Comparison of ENCODE assay signal across 14 cellular contexts in genomic region chr9:131606896-131607567, GRCh38.
DNase-seq lines count a peak whose midpoint lies in the region; ATAC-seq and TF ChIP-seq lines count a peak whose summit lies in the region.
"Had no signal": no experiment of that assay in that cellular context is flagged by ENCODE, and none has a peak within 500 bp of the region (broad histone marks: within the 10 kb centered on the region; RNA-seq: fewer than 3 reads in every experiment).

No MANE protein-coding gene starts in this region.

- H3K79me1 ChIP-seq in mesendoderm (ENCODE audit: low read length), result no peaks in the 10 kb centered on the region

- H3K4me1 Mint-ChIP-seq in type B pancreatic cell (ENCODE audit: unreplicated experiment), result peaks cover 21% of the 10 kb centered on the region
- H3K4me1 Mint-ChIP-seq: activated CD8-positive, alpha-beta memory T cell treated with anti-CD3 and anti-CD28 coated beads, Interleukin-2, amount 10 ng/mL, durations not matched to agents 7 days and 5 days had no signal

- no peak overlapping the region for H2AK5ac ChIP-seq in mesendoderm (ENCODE audit: low read length)

- H2BK15ac ChIP-seq in mesendoderm (replicated peaks; ENCODE audit: low read depth), result no peak overlapping the region

- peaks cover 15% of the 10 kb centered on the region for H3K36me3 Mint-ChIP-seq in type B pancreatic cell

- H3K9me3 Mint-ChIP-seq in type B pancreatic cell, result no peaks in the 10 kb centered on the region

- no peak overlapping the region for H2BK120ac ChIP-seq in mesendoderm (ENCODE audit: low read depth, low read length)

- no peak for TF ChIP-seq POLR2A in breast epithelium (IDR thresholded peaks at IDR 0.05)
- no peak for TF ChIP-seq POLR2A in suprapubic skin (IDR thresholded peaks at IDR 0.05)

- H3K56ac ChIP-seq in mesendoderm (ENCODE audit: low read length), result no peak overlapping the region

- no peaks in the 10 kb centered on the region for H3K27me3 ChIP-seq in cardiac muscle cell
- H3K27me3 ChIP-seq in breast epithelium, result no peaks in the 10 kb centered on the region
- no peaks in the 10 kb centered on the region for H3K27me3 ChIP-seq in mesendoderm (ENCODE audit: insufficient read depth, low read length, poor library complexity)
- no peaks in the 10 kb centered on the region for H3K27me3 ChIP-seq in suprapubic skin
- H3K27me3 ChIP-seq: testis had no signal

- H3K4me1 ChIP-seq in cardiac muscle cell (ENCODE audit: low read depth) (peaks cover 33% of the 10 kb centered on the region), breast epithelium (peaks cover 5 to 15% of the 10 kb centered on the region in 2 donors), mesendoderm (ENCODE audit: control insufficient read depth, low read depth, low read length) (peaks cover 10% of the 10 kb centered on the region), suprapubic skin (peaks cover 37% of the 10 kb centered on the region)

- no peak overlapping the region for H3K4ac ChIP-seq in mesendoderm (ENCODE audit: low read depth, low read length)

- no peak overlapping the region for H4K8ac ChIP-seq in mesendoderm (ENCODE audit: low read depth, low read length)

- no peak overlapping the region for H2BK5ac ChIP-seq in mesendoderm (ENCODE audit: low read length)

- no peak overlapping the region for H3K18ac ChIP-seq in mesendoderm (ENCODE audit: low read length)

- H3K9me3 ChIP-seq in cardiac muscle cell (ENCODE audit: low read depth) (no peaks in the 10 kb centered on the region), breast epithelium (no peaks in the 10 kb centered on the region), suprapubic skin (no peaks in the 10 kb centered on the region)
- H3K9me3 ChIP-seq: testis had no signal

- no peaks in the 10 kb centered on the region for H3K79me2 ChIP-seq in mesendoderm (ENCODE audit: control insufficient read depth, insufficient read depth, low read length)

- H3K27me3 Mint-ChIP-seq in type B pancreatic cell, result no peaks in the 10 kb centered on the region
- H3K27me3 Mint-ChIP-seq: activated CD8-positive, alpha-beta memory T cell treated with anti-CD3 and anti-CD28 coated beads, Interleukin-2, amount 10 ng/mL, durations not matched to agents 7 days and 5 days had no signal

- no CpG with 5 or more reads among the region's 13 CpGs for WGBS in mesendoderm (ENCODE audit: extremely low coverage, insufficient coverage, low lambda C conversion rate)
- WGBS in suprapubic skin, result 95% methylated on average over 10 of the region's 13 CpGs

- TF ChIP-seq EP300 in suprapubic skin (IDR thresholded peaks at IDR 0.05), result no peak

- no peak overlapping the region for H3K4me3 ChIP-seq in cardiac muscle cell
- H3K4me3 ChIP-seq in breast epithelium, result no peak overlapping the region
- H3K4me3 ChIP-seq in mesendoderm (ENCODE audit: low read length), result no peak overlapping the region
- H3K4me3 ChIP-seq in suprapubic skin, result no peak overlapping the region
- H3K4me3 ChIP-seq: testis had no signal

- no peak for ATAC-seq in left cardiac atrium
- ATAC-seq: activated CD8-positive, alpha-beta memory T cell treated with anti-CD3 and anti-CD28 coated beads, Interleukin-2, amount 10 ng/mL, durations not matched to agents 7 days and 5 days; HCT116; Right ventricle myocardium inferior had no signal

- H3K4me2 ChIP-seq in mesendoderm (ENCODE audit: low read length), result no peak overlapping the region

- TF ChIP-seq CTCF in cardiac muscle cell (IDR thresholded peaks at IDR 0.05; ENCODE audit: low read depth, low read length) (no peak), breast epithelium (IDR thresholded peaks at IDR 0.05) (no peak), type B pancreatic cell (conservative IDR thresholded peaks at IDR 0.05) (no peak), suprapubic skin (IDR thresholded peaks at IDR 0.05) (no peak)

- H3K9ac ChIP-seq in mesendoderm (ENCODE audit: low read length), result no peak overlapping the region

- peak overlapping the region; percentile 12 for H3K27ac Mint-ChIP-seq in type B pancreatic cell

- DNase-seq in cardiac muscle cell (ENCODE audit: low read depth in 1 of 2, low spot score in 1 of 2) (no peak), left cardiac atrium (no peak), breast epithelium (ENCODE audit: low spot score in 2 of 2) (no peak), mesendoderm (peak; percentile 13), type B pancreatic cell (ENCODE audit: extremely low spot score, unreplicated experiment) (no peak), GM19240 (ENCODE audit: insufficient read length, low spot score) (no peak), suprapubic skin (ENCODE audit: low spot score in 2 of 2) (no peak), iPS-NIHi11 (ENCODE audit: low spot score) (no peak)
- DNase-seq: activated CD8-positive, alpha-beta memory T cell treated with anti-CD3 and anti-CD28 coated beads, Interleukin-2, amount 10 ng/mL, durations not matched to agents 7 days and 5 days; NCI-H187 treated with DMSO at 0.1 percent for 48 hours; occipital lobe; testis had no signal

- no peaks in the 10 kb centered on the region for H3K36me3 ChIP-seq in cardiac muscle cell
- no peaks in the 10 kb centered on the region for H3K36me3 ChIP-seq in breast epithelium
- H3K36me3 ChIP-seq in mesendoderm (ENCODE audit: control insufficient read depth, insufficient read depth, low read length), result no peaks in the 10 kb centered on the region
- H3K36me3 ChIP-seq in suprapubic skin, result peaks cover 49% of the 10 kb centered on the region

- no peak overlapping the region for H3K4me3 Mint-ChIP-seq in type B pancreatic cell
- H3K4me3 Mint-ChIP-seq: activated CD8-positive, alpha-beta memory T cell treated with anti-CD3 and anti-CD28 coated beads, Interleukin-2, amount 10 ng/mL, durations not matched to agents 7 days and 5 days had no signal

- H3K23ac ChIP-seq in mesendoderm (ENCODE audit: low read length), result no peak overlapping the region

- H4K5ac ChIP-seq in mesendoderm (ENCODE audit: low read length), result no peak overlapping the region

- intact Hi-C loops in left cardiac atrium (cut with DNase I) (loop anchor here in 1 of 2 donors (5.0 kb wide), 1 partner anchor 130 kb away; no protein-coding TSS in a partner anchor), breast epithelium (cut with DNase I; ENCODE audit: low total_unique reads) (no loop called here)

- H3K27ac ChIP-seq in cardiac muscle cell, result peak overlapping the region; percentile 98
- peak overlapping the region; percentile 78 to 82 for H3K27ac ChIP-seq in breast epithelium
- no peak overlapping the region for H3K27ac ChIP-seq in mesendoderm (ENCODE audit: low read depth, low read length)
- no peak overlapping the region for H3K27ac ChIP-seq in suprapubic skin

Comparison
In these comparisons a context has a peak if more than half of its experiments do, and no peak if none do; other contexts are left out.
1. H3K27ac ChIP-seq: peak in cardiac muscle cell (single experiment) and breast epithelium (2 of 2); none in mesendoderm (single experiment) and suprapubic skin (single experiment).